ENCODE assay signal across 8 cellular contexts in the genomic region with DNA sequence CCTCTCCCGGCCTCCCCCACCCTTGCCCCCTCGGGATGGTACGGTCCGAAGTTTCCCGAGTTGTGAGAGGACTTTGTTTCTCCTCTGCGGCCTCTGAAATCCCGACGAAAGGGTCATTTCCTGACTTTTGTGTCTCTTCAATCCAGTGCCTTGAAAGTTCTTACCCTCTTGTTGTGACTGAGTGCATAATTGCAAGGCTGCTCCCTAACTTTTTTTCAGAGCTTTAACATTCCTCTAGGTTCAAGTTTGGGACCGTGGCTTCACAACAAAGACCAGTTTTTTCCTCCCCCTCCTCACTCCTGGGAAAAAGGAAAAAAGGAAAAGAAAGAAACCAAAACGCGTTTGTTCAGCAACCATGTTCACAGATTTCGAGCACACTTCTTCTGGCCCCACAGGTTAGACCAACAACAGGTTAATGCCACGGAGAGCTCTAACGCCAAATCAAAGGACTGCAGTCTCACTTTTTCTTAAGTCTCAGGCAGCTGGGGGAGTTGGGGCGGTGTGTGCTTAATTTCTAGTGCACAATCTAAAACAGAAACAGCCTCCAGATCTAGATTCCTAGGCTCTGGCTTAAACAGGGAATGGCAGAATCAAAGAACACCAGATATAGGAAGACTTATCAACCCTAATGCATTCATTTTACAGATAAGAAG.
A peak's percentile ranks its signal among the peaks of the same experiment; 100 is the strongest.
DNase-seq lines count a peak whose midpoint lies in the region; TF ChIP-seq lines count a peak whose summit lies in the region.

No MANE protein-coding gene starts in this region.

- H3K4me1 ChIP-seq in DOHH2 (ENCODE audit: control insufficient read depth, low read length): peaks cover 87% of the 10 kb centered on the region
- H3K4me1 ChIP-seq in parathyroid adenoma: no peaks in the 10 kb centered on the region

- H3K9me2 ChIP-seq in DOHH2 (replicated peaks; ENCODE audit: control insufficient read depth, low read length): no peaks in the 10 kb centered on the region

- H3K9ac ChIP-seq in parathyroid adenoma: no peak overlapping the region

- no peaks in the 10 kb centered on the region for H3K9me3 ChIP-seq in DOHH2 (ENCODE audit: control insufficient read depth, insufficient read depth, low read length)
- no peaks in the 10 kb centered on the region for H3K9me3 ChIP-seq in parathyroid adenoma (ENCODE audit: control insufficient read depth, low read length)

- peak overlapping the region; percentile 74 for H3K4me3 ChIP-seq in DOHH2 (ENCODE audit: low read length)
- peak overlapping the region; percentile 49 for H3K4me3 ChIP-seq in fibroblast of villous mesenchyme (ENCODE audit: low read depth, low read length)
- H3K4me3 ChIP-seq in parathyroid adenoma (ENCODE audit: low read depth, low read length): peak overlapping the region; percentile 55

- H2AFZ ChIP-seq in parathyroid adenoma: peak overlapping the region; percentile 93

- peak; percentile 88 for DNase-seq in SK-MEL-5 (ENCODE audit: low read depth, low spot score)
- peak; percentile 48 for DNase-seq in fibroblast of villous mesenchyme (ENCODE audit: low read depth)
- DNase-seq in NCI-H2029 treated with DMSO at 0.1 percent for 48 hours (lab: John Stamatoyannopoulos, UW): no peak
- DNase-seq in NCI-H82 treated with DMSO at 0.1 percent for 48 hours (lab: John Stamatoyannopoulos, UW; ENCODE audit: unreplicated experiment): no peak
- DNase-seq in OCI-M1 (lab: John Stamatoyannopoulos, UW): no peak
- no peak for DNase-seq in NCI-H2029 (lab: John Stamatoyannopoulos, UW)

- TF ChIP-seq CTCF in DOHH2 (IDR thresholded peaks at IDR 0.05; ENCODE audit: low read depth, low read length, poor library complexity, severe bottlenecking) (no peak), fibroblast of villous mesenchyme (IDR thresholded peaks at IDR 0.05; ENCODE audit: insufficient read depth, low read depth, low read length) (no peak), parathyroid adenoma (IDR thresholded peaks at IDR 0.05) (no peak)

- peak overlapping the region; percentile 95 for H3K4me2 ChIP-seq in DOHH2 (ENCODE audit: low read length)
- peak overlapping the region; percentile 89 for H3K4me2 ChIP-seq in parathyroid adenoma (ENCODE audit: low read length)

- H3F3A ChIP-seq in DOHH2 (ENCODE audit: control insufficient read depth, insufficient read depth): peaks cover 7% of the 10 kb centered on the region

- no peaks in the 10 kb centered on the region for H4K20me1 ChIP-seq in DOHH2 (ENCODE audit: control insufficient read depth, insufficient read depth, low read depth, low read length)

- H3K36me3 ChIP-seq in DOHH2 (ENCODE audit: control insufficient read depth, low read length) (0 out of 2 replicates have a peak, but pooled peaks cover 5% of the 10 kb centered on the region), parathyroid adenoma (ENCODE audit: control insufficient read depth, insufficient read depth, low read length) (no peaks in the 10 kb centered on the region)

- in situ Hi-C loops in SK-MEL-5 (cut with HindIII; ENCODE audit: low pct_unique_long_range_greater_than_20kb, low sequenced_read_pairs): no loop called here

- H3K27me3 ChIP-seq in DOHH2 (ENCODE audit: control insufficient read depth, low read length) (peaks cover 17% of the 10 kb centered on the region), parathyroid adenoma (ENCODE audit: control insufficient read depth, insufficient read depth, low read length) (no peaks in the 10 kb centered on the region)

- H3K27ac ChIP-seq in DOHH2 (ENCODE audit: low read depth, low read length) (peak overlapping the region; percentile 38), parathyroid adenoma (peak overlapping the region; percentile 67)

- H3K79me2 ChIP-seq in DOHH2 (ENCODE audit: control insufficient read depth, low read length) (no peaks in the 10 kb centered on the region), parathyroid adenoma (no peaks in the 10 kb centered on the region)

Comparison
In these comparisons a context has a peak if more than half of its experiments do, and no peak if none do; other contexts are left out.
1. DNase-seq: peak in SK-MEL-5 (single experiment) and fibroblast of villous mesenchyme (single experiment); none in NCI-H2029 treated with DMSO at 0.1 percent for 48 hours (single experiment), NCI-H82 treated with DMSO at 0.1 percent for 48 hours (single experiment), OCI-M1 (single experiment) and NCI-H2029 (single experiment).
2. Peak in every context shown above with its lines, with median percentiles within 50 percentile points of each other: H3K4me3 ChIP-seq.